21 cellular contexts compared by ENCODE assay signal in the genomic region with DNA sequence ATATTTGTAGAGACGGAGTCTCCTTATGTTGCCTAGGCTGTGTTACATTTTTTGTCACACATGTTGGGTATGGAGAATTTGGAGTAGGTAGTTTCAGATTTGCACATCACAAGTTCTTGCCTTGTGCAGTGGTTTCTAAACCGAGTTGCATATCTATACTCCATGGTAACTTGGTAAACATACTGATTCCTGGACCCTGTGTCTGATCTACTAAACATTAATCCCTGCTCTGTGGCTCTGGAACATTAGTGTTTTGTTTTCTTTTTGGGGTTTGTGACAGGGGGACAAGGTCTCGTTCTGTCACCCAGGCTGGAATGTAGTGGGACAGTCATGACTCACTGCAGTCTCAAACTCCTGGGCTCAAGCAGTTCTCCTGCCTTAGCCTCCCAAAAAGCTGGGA. TPM values are rescaled to one million over a fixed set of nuclear protein-coding genes. Genes with fewer than 3 reads are reported as not detected.
A peak's percentile ranks its signal among the peaks of the same experiment; 100 is the strongest.
DNase-seq lines count a peak whose midpoint lies in the region; ATAC-seq, FAIRE-seq and TF ChIP-seq lines count a peak whose summit lies in the region.
"Had no signal": no experiment of that assay in that cellular context is flagged by ENCODE, and none has a peak within 500 bp of the region (broad histone marks: within the 10 kb centered on the region; RNA-seq: fewer than 3 reads in every experiment).

No MANE protein-coding gene starts in this region.

- H3K36me3 ChIP-seq in OCI-LY7 (ENCODE audit: insufficient read depth, low read length): no peaks in the 10 kb centered on the region
- no peaks in the 10 kb centered on the region for H3K36me3 ChIP-seq in mesendoderm (ENCODE audit: control insufficient read depth, insufficient read depth, low read length)
- H3K36me3 ChIP-seq: neutrophil had no signal

- peak overlapping the region; percentile 70 for H3K4ac ChIP-seq in mesendoderm (ENCODE audit: low read depth, low read length)

- no CpG with 5 or more reads among the region's 3 CpGs for WGBS in mesendoderm (ENCODE audit: extremely low coverage, insufficient coverage, low lambda C conversion rate)

- POLR2A ChIA-PET in OCI-LY7 (lab: Charles Lee): interaction anchor here (0.6 to 1.3 kb wide), 3 partner anchors 12 to 89 kb away, joined by 3 to 7 read pairs (median 5); no protein-coding TSS in a partner anchor

- no TSS peak for BruUV-seq in OCI-LY7 (replicated peaks; lab: Mats Ljungman, UMichigan)

- H2BK15ac ChIP-seq in mesendoderm (replicated peaks; ENCODE audit: low read depth): no peak overlapping the region

- no peak overlapping the region for H3K4me3 ChIP-seq in OCI-LY7 (ENCODE audit: low read depth, low read length, poor library complexity, severe bottlenecking)
- H3K4me3 ChIP-seq in mesendoderm (ENCODE audit: low read length): no peak overlapping the region

- CTCF ChIA-PET in OCI-LY7 (lab: Charles Lee; ENCODE audit: unreplicated experiment): no interaction called here

- no peak for TF ChIP-seq CTCF in OCI-LY7 (conservative IDR thresholded peaks at IDR 0.05; ENCODE audit: low read length)

- ATAC-seq in HG02610 (IDR thresholded peaks at IDR 0.05; ENCODE audit: unreplicated experiment): peak; percentile 60
- no peak for ATAC-seq in GM19452 (IDR thresholded peaks at IDR 0.05; ENCODE audit: unreplicated experiment)
- ATAC-seq in GM19035 (IDR thresholded peaks at IDR 0.05; ENCODE audit: unreplicated experiment): no peak
- ATAC-seq: activated CD8-positive, alpha-beta T cell treated with anti-CD3 and anti-CD28 coated beads, Interleukin-2, amount 10 ng/mL, durations not matched to agents 7 days and 5 days; stimulated activated memory B cell treated with anti-CD40 and anti-IgM and Interleukin-4, amounts not matched to agents 10 μg/mL and 1 μg/mL and 100 μg/mL, for 72 hours had no signal

- no peak overlapping the region for H3K9ac ChIP-seq in mesendoderm (ENCODE audit: low read length)

- peak overlapping the region; percentile 6; the same call in 1 of the 2 replicates for H3K4me2 ChIP-seq in OCI-LY7 (ENCODE audit: low read length)
- H3K4me2 ChIP-seq in mesendoderm (ENCODE audit: low read length): no peak overlapping the region

- H2BK120ac ChIP-seq in mesendoderm (ENCODE audit: low read depth, low read length): no peak overlapping the region

- H3K4me1 ChIP-seq in OCI-LY7 (ENCODE audit: insufficient read depth, low read length, poor library complexity, severe bottlenecking) (peaks cover 59% of the 10 kb centered on the region), mesendoderm (ENCODE audit: control insufficient read depth, low read depth, low read length) (peaks cover 24% of the 10 kb centered on the region)

- TF ChIP-seq POLR2A in GM12892 (IDR thresholded peaks at IDR 0.05; ENCODE audit: low read depth, low read length): no peak

- no peak overlapping the region for H3K23ac ChIP-seq in mesendoderm (ENCODE audit: low read length)

- no peak for DNase-seq in GM12892 (ENCODE audit: insufficient read length)
- DNase-seq in OCI-LY7 (ENCODE audit: low spot score): no peak
- DNase-seq in mesendoderm: no peak
- no peak for DNase-seq in cerebellar nuclear complex (lab: John Stamatoyannopoulos, UW)
- no peak for DNase-seq in ureter (ENCODE audit: low spot score)
- DNase-seq: activated CD4-positive, CD25-positive, alpha-beta regulatory T cell treated with anti-CD3 and anti-CD28 coated beads, Interleukin-2, amount 50 U/mL, for 72 hours; activated CD8-positive, alpha-beta T cell treated with anti-CD3 and anti-CD28 coated beads, Interleukin-2, amount 10 ng/mL, durations not matched to agents 7 days and 5 days; activated naive CD4-positive, alpha-beta T cell treated with Interleukin-2 at 50 U/mL for 16 hours; activated T-cell treated with anti-CD3 and anti-CD28 coated beads, Interleukin-2, amount 50 U/mL, for 1 hour; GOT3; KG1; mammary epithelial cell; NCI-H1694 treated with DMSO at 0.1 percent for 48 hours; small intestine; stimulated activated CD4-positive, alpha-beta T cell treated with anti-CD3 and anti-CD28 coated beads, Interleukin-2, amount 100 ng/mL, for 24 hours had no signal

- H3K79me1 ChIP-seq in mesendoderm (ENCODE audit: low read length): peaks cover 6% of the 10 kb centered on the region

- no peak overlapping the region for H2AFZ ChIP-seq in OCI-LY7 (ENCODE audit: low read length)

- H3K27me3 ChIP-seq in mesendoderm (ENCODE audit: insufficient read depth, low read length, poor library complexity): no peaks in the 10 kb centered on the region
- H3K27me3 ChIP-seq: neutrophil had no signal

- no peak overlapping the region for H3K56ac ChIP-seq in mesendoderm (ENCODE audit: low read length)

- H3K9me2 ChIP-seq in OCI-LY7 (ENCODE audit: insufficient read depth, low read length): no peaks in the 10 kb centered on the region

- no peak overlapping the region for H2BK5ac ChIP-seq in mesendoderm (ENCODE audit: low read length)

- peak; percentile 81 for FAIRE-seq in GM12892 (lab: Jason Lieb, UNC)
- FAIRE-seq: bronchial epithelial cell, small intestine had no signal

- H3K18ac ChIP-seq in mesendoderm (ENCODE audit: low read length): peak overlapping the region; percentile 80

- intact Hi-C loops in OCI-LY7 (cut with micrococcal nuclease; ENCODE audit: unreplicated experiment): no loop called here

- H3K79me2 ChIP-seq in OCI-LY7 (ENCODE audit: insufficient read depth, low read depth, low read length) (peaks cover 93% of the 10 kb centered on the region), mesendoderm (ENCODE audit: control insufficient read depth, insufficient read depth, low read length) (no peaks in the 10 kb centered on the region)

- no peak overlapping the region for H4K5ac ChIP-seq in mesendoderm (ENCODE audit: low read length)

- no peak overlapping the region for H4K8ac ChIP-seq in mesendoderm (ENCODE audit: low read depth, low read length)

- peak overlapping the region; percentile 46 for H2AK5ac ChIP-seq in mesendoderm (ENCODE audit: low read length)

- H3K9me3 ChIP-seq in OCI-LY7 (ENCODE audit: low read length): no peaks in the 10 kb centered on the region
- H3K9me3 ChIP-seq: neutrophil had no signal

- H4K20me1 ChIP-seq in OCI-LY7 (ENCODE audit: insufficient read depth, low read length): peaks cover 35% of the 10 kb centered on the region

- H3K27ac ChIP-seq in OCI-LY7 (ENCODE audit: low read depth, low read length, poor library complexity, severe bottlenecking): no peak overlapping the region
- no peak overlapping the region for H3K27ac ChIP-seq in mesendoderm (ENCODE audit: low read depth, low read length)
- H3K27ac ChIP-seq: neutrophil had no signal

RNA-seq across cellular contexts. Expression of gene AUTS2, which starts 24.7 kb away (rescaled TPM):
- 12.6 TPM for polyA plus RNA-seq in GM12892 (2012; ENCODE audit: missing spikeins)
- total RNA-seq in OCI-LY7 (2014; rRNA removed; shearing (Covaris generic)): 34.3 and 37.9 TPM in 2 replicates
- 78.5 and 88.5 TPM in 2 replicates for total RNA-seq in OCI-LY7 (2022)
- polyA plus RNA-seq in mesendoderm (2013, experiment 1 of 2): 36.3 TPM
- polyA plus RNA-seq in mesendoderm (2013, experiment 2 of 2): 35.5 TPM
- total RNA-seq in ureter: 119 TPM
